Comparison of ENCODE assay signal across 8 cellular contexts in the genomic region with DNA sequence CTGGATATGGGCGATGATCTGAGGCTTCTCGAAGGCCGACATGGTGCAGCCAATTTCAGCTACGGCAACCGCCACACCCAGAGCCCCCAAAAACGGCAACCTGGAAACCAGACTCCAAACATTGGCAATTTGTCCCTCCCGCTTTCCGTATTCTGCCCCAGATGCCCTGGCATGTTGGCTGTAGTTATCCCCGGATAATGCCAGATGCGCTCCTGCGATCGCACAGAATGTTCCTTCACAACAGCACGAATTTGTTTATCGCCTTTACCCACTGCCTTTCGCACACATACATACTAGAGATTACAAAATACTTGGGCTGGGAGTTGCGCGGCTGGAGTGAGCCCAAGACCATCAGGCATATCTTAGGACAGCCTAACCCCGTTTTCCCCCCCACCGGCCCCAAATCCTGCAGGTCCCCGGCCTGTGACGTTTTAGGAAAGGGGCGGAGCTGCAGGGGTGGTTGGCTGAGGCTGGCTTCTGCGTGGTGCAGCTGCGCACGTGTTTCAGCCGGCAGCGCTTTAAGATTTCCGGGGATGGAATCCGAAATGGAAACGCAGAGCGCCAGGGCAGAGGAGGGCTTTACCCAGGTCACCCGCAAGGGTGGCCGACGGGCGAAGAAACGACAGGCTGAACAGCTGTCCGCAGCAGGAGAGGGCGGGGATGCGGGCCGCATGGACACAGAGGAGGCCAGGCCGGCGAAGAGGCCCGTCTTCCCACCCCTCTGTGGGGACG. TPM values are rescaled to one million over a fixed set of nuclear protein-coding genes. Genes with fewer than 3 reads are reported as not detected.
DNase-seq lines count a peak whose midpoint lies in the region; ATAC-seq and TF ChIP-seq lines count a peak whose summit lies in the region.

Gene PNO1, plus strand, starts transcription at position 487 of the 732 bp plus-strand sequence. Its CDS starts 47 bp downstream, at position 534.

- POLR2A ChIA-PET in IMR-90 (lab: Charles Lee; ENCODE audit: unreplicated experiment), result no interaction called here

- peak; percentile 11; the same call in 1 of the 2 replicates for TF ChIP-seq RAD21 in IMR-90 (IDR thresholded peaks at IDR 0.05; ENCODE audit: low read length)

- H4K91ac ChIP-seq in IMR-90 (ENCODE audit: insufficient read depth, low read depth, low read length), result peak within 1 kb of the TSS; percentile 100

- peak within 1 kb of the TSS; percentile 97 for H2AK9ac ChIP-seq in IMR-90 (replicated peaks; ENCODE audit: low read depth, low read length, poor library complexity)

- peak within 1 kb of the TSS; percentile 100 for H3K23ac ChIP-seq in IMR-90 (ENCODE audit: low read depth, low read length)

- intact Hi-C loops in IMR-90 (cut with micrococcal nuclease), result loop anchor here (1.0 to 5.0 kb wide), 2 partner anchors 35 to 95 kb away; partner anchors contain the start of gene PPP3R1

- ATAC-seq in GM21528 (IDR thresholded peaks at IDR 0.05; ENCODE audit: low FRiP score, unreplicated experiment) (peak; percentile 88), IMR-90 (ENCODE audit: low read depth) (peak; percentile 98)

- H2AK5ac ChIP-seq in IMR-90 (ENCODE audit: low read depth, low read length), result peak within 1 kb of the TSS; percentile 94

- peaks cover 1% of the 10 kb centered on the region; the same call in 1 of the 2 replicates for H3K36me3 ChIP-seq in IMR-90 (ENCODE audit: control insufficient read depth, insufficient read depth, low read length)

- H3K4me3 ChIP-seq in IMR-90 (ENCODE audit: insufficient read depth, low read depth, low read length), result peak within 1 kb of the TSS; percentile 75

- DNase-seq in DMS 273 (lab: John Stamatoyannopoulos, UW; ENCODE audit: unreplicated experiment) (peak; percentile 98), IMR-90 (peak; percentile 95), OCI-M1 (lab: John Stamatoyannopoulos, UW) (peak; percentile 93), activated T-cell treated with anti-CD3 and anti-CD28 coated beads for 24 hours (ENCODE audit: low read depth) (peak; percentile 96), epidermal melanocyte (ENCODE audit: insufficient read length, low spot score) (peak; percentile 94), middle frontal gyrus (ENCODE audit: extremely low spot score, low spot score) (peak; percentile 87)
- peak; percentile 91 to 94 for DNase-seq in stimulated activated CD8-positive, alpha-beta memory T cell treated with anti-CD3 and anti-CD28 coated beads, Interleukin-2, amount 100 ng/mL, for 48 hours (ENCODE audit: low read depth in 2 of 2)

- peak within 1 kb of the TSS; percentile 100 for H2BK120ac ChIP-seq in IMR-90 (ENCODE audit: low read depth, low read length)

- dilution Hi-C loops in IMR-90 (cut with HindIII; ENCODE audit: low sequenced_read_pairs, unreplicated experiment), result no loop called here

- peak within 1 kb of the TSS; percentile 100 for H3K4ac ChIP-seq in IMR-90 (ENCODE audit: low read depth, low read length)

- H2AFZ ChIP-seq in IMR-90 (replicated peaks; ENCODE audit: low read length, poor library complexity), result peak within 1 kb of the TSS; percentile 98

- in situ Hi-C loops in IMR-90 (cut with MboI; ENCODE audit: low sequenced_read_pairs), result no loop called here

- no peaks in the 10 kb centered on the region for H3K9me3 ChIP-seq in IMR-90 (ENCODE audit: control insufficient read depth, insufficient read depth, low read length)

- H3K4me1 ChIP-seq in IMR-90 (ENCODE audit: control insufficient read depth, insufficient read depth, low read length), result no peaks in the 10 kb centered on the region

- peak within 1 kb of the TSS; percentile 96; the same call in 2 of the 3 replicates for H2BK15ac ChIP-seq in IMR-90 (ENCODE audit: low read depth, low read length)

- peak within 1 kb of the TSS; percentile 89 for H3K27ac ChIP-seq in IMR-90 (ENCODE audit: insufficient read depth, low read length)

- H3K9ac ChIP-seq in IMR-90 (ENCODE audit: low read depth, low read length), result peak within 1 kb of the TSS; percentile 93

- CTCF ChIA-PET in IMR-90 (lab: Yijun Ruan, JAX), result interaction anchor here (1.0 to 1.4 kb wide), 2 partner anchors 36 to 125 kb away, joined by 4 to 6 read pairs; no protein-coding TSS in a partner anchor

- H3K56ac ChIP-seq in IMR-90 (ENCODE audit: extremely low read depth, insufficient read depth, low read length), result peak within 1 kb of the TSS; percentile 100

- H3K79me1 ChIP-seq in IMR-90 (ENCODE audit: low read depth in 1 of 2, low read length in 2 of 2), result peaks cover 10 to 47% of the 10 kb centered on the region in 2 experiments

- H2BK5ac ChIP-seq in IMR-90 (ENCODE audit: low read depth, low read length, poor library complexity, severe bottlenecking), result peak within 1 kb of the TSS; percentile 99

- H4K8ac ChIP-seq in IMR-90 (ENCODE audit: low read depth in 2 of 2, low read length in 2 of 2), result peak within 1 kb of the TSS; percentile 56 to 96

- H4K5ac ChIP-seq in IMR-90 (ENCODE audit: low read depth, low read length), result peak within 1 kb of the TSS; percentile 93

- H3K27me3 ChIP-seq in IMR-90 (ENCODE audit: control insufficient read depth, insufficient read depth, low read length), result no peaks in the 10 kb centered on the region

- peak; percentile 91 for TF ChIP-seq POLR2A in IMR-90 (IDR thresholded peaks at IDR 0.05; ENCODE audit: low read depth, low read length)

- peak within 1 kb of the TSS; percentile 100 for H3K14ac ChIP-seq in IMR-90 (replicated peaks; ENCODE audit: low read depth, low read length)

- peak within 1 kb of the TSS; percentile 99 for H2BK20ac ChIP-seq in IMR-90 (ENCODE audit: low read depth, low read length)

- WGBS in IMR-90 (ENCODE audit: extremely low coverage in 2 of 2, insufficient read length in 1 of 2), 2 experiments, result 0% methylated on average over 13 of the region's 44 CpGs; no CpG with 5 or more reads in 1 of the 2 experiments

- H3K4me2 ChIP-seq in IMR-90 (ENCODE audit: low read depth, low read length), result peak within 1 kb of the TSS; percentile 98

- BruUV-seq in IMR-90 (replicated peaks; lab: Mats Ljungman, UMichigan), result no TSS peak

- no peaks in the 10 kb centered on the region for H4K20me1 ChIP-seq in IMR-90 (ENCODE audit: insufficient read depth, low read length)

- H3K18ac ChIP-seq in IMR-90 (ENCODE audit: low read depth, low read length), result peak within 1 kb of the TSS; percentile 96

- TF ChIP-seq CTCF in IMR-90 (conservative IDR thresholded peaks at IDR 0.05; ENCODE audit: low read depth, low read length), result no peak

- H3K9me1 ChIP-seq in IMR-90 (ENCODE audit: insufficient read depth, low read length), result no peaks in the 10 kb centered on the region

TF ChIP-seq in IMR-90, 13 proteins besides CTCF, POLR2A, EP300 and RAD21:
- TF ChIP-seq FOS (IDR thresholded peaks at IDR 0.05; ENCODE audit: low read depth, low read length) (no peak), CEBPB (IDR thresholded peaks at IDR 0.05; ENCODE audit: low read depth, low read length) (no peak), ELK1 (IDR thresholded peaks at IDR 0.05; ENCODE audit: borderline replicate concordance, low read depth, low read length) (no peak), CHD1 (IDR thresholded peaks at IDR 0.05; ENCODE audit: low read depth, low read length) (peak; percentile 76; the same call in 1 of the 2 replicates), RFX5 (IDR thresholded peaks at IDR 0.05; ENCODE audit: low read depth, low read length) (no peak), NFE2L2 (IDR thresholded peaks at IDR 0.05; ENCODE audit: low read depth, low read length) (no peak), SMC3 (IDR thresholded peaks at IDR 0.05; ENCODE audit: low read depth, low read length) (no peak), MAFK (IDR thresholded peaks at IDR 0.05; ENCODE audit: low read depth, low read length) (no peak), BHLHE40 (IDR thresholded peaks at IDR 0.05; ENCODE audit: low read depth, low read length) (peak; percentile 89), MXI1 (IDR thresholded peaks at IDR 0.05; ENCODE audit: borderline replicate concordance, low read depth, low read length) (peak; percentile 100), USF2 (IDR thresholded peaks at IDR 0.05; ENCODE audit: low read depth, low read length) (peak; percentile 64), MAZ (IDR thresholded peaks at IDR 0.05; ENCODE audit: borderline replicate concordance, low read depth, low read length) (peak; percentile 95), RCOR1 (IDR thresholded peaks at IDR 0.05; ENCODE audit: insufficient replicate concordance, low read length) (no peak)

RNA-seq across cellular contexts. Expression of gene PNO1, which starts in this region (rescaled TPM):
- total RNA-seq in IMR-90 (2012; rRNA removed), result 14.7 and 25.8 TPM in 2 replicates
- 12.6 and 12.8 TPM in 2 replicates for polyA plus RNA-seq in IMR-90 (2012; rRNA removed)
- polyA plus RNA-seq in IMR-90 (2012; cell fraction: cytosol; rRNA removed), result 2.6 and 3.9 TPM in 2 replicates
- 1.2 and 4.0 TPM in 2 replicates for polyA plus RNA-seq in IMR-90 (2012; cell fraction: nucleus; rRNA removed; ENCODE audit: low replicate concordance)

Comparison
In these comparisons a context has a peak if more than half of its experiments do, and no peak if none do; other contexts are left out.
1. Peak in every context shown above with its lines: DNase-seq, ATAC-seq, H3K4me3 ChIP-seq and H3K27ac ChIP-seq.